6 cellular contexts compared by ENCODE assay signal in genomic region chr10:67296926-67297325, GRCh38.
"Had no signal": no experiment of that assay in that cellular context is flagged by ENCODE, and none has a peak within 500 bp of the region (broad histone marks: within the 10 kb centered on the region; RNA-seq: fewer than 3 reads in every experiment).

No MANE protein-coding gene starts in this region.

- H3K36me3 Mint-ChIP-seq: IgD-negative memory B cell had no signal

- H3K27ac Mint-ChIP-seq: GM23338, H9, IgD-negative memory B cell had no signal

- H3K4me1 Mint-ChIP-seq: GM23338, H9, IgD-negative memory B cell had no signal

- H3K9me3 Mint-ChIP-seq: GM23338, H9 had no signal

- DNase-seq: H9, HCEC 1CT, KBM-7 had no signal

- ATAC-seq: GM23338, HepG2 had no signal

- H3K27me3 Mint-ChIP-seq: IgD-negative memory B cell had no signal

- H3K4me3 Mint-ChIP-seq: GM23338, H9, IgD-negative memory B cell had no signal
